In the genomic region with DNA sequence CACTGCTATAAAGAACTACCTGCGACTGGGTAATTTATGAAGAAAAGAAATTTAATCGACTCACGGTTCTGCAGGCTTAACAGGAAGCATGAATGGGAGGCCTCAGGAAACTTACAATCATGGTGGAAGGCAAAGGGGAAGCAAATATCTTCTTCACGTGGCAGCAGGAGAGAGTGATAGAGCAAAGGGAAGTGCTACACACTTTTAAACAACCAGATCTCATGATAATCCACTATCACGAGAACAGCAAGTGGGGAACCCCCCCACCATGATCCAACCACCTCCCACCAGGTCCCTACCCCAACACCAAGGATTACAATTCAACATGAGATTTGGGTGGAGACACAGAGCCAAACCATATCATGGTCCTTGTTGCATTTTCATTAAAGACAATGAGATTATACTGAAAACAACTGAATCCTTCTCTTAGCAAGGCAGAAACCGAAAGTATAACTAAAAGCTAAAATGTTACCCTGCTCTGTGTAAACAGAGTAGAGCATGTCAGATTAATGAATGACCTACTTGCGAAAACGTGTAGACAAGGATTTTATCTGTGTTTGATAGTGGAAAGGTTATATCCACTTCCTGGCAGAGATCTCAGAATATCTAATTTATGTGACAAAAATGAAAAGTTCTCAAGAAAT, we compare ENCODE assay signal across 9 cellular contexts.
DNase-seq lines count a peak whose midpoint lies in the region; ATAC-seq and TF ChIP-seq lines count a peak whose summit lies in the region.
"Had no signal": no experiment of that assay in that cellular context is flagged by ENCODE, and none has a peak within 500 bp of the region (broad histone marks: within the 10 kb centered on the region; RNA-seq: fewer than 3 reads in every experiment).

No MANE protein-coding gene starts in this region.

- H3K9ac ChIP-seq in GM23248: no peak overlapping the region

- no peak overlapping the region for H3K27ac ChIP-seq in GM23248

- in situ Hi-C loops in GM23248 (cut with MboI): no loop called here

- peak; percentile 91 for ATAC-seq in GM18508 (IDR thresholded peaks at IDR 0.05; ENCODE audit: insufficient read depth, unreplicated experiment)
- no peak for ATAC-seq in activated B cell treated with CpG ODN at 0.5 μM for 24 hours (ENCODE audit: low read depth)
- peak; percentile 92 for ATAC-seq in mucosa of descending colon

- TF ChIP-seq CTCF in activated B cell treated with CpG ODN at 0.5 μM for 24 hours (IDR thresholded peaks at IDR 0.05) (no peak), mucosa of descending colon (IDR thresholded peaks at IDR 0.05) (no peak)

- peaks cover 7% of the 10 kb centered on the region for H3K4me1 Mint-ChIP-seq in activated B cell treated with CpG ODN at 0.5 μM for 24 hours

- DNase-seq in GM23248 (no peak), activated B cell treated with CpG ODN at 0.5 μM for 24 hours (no peak), mucosa of descending colon (no peak), COLO668 (lab: John Stamatoyannopoulos, UW; ENCODE audit: unreplicated experiment) (no peak), hepatic stellate cell (ENCODE audit: low spot score) (no peak)
- DNase-seq in stimulated activated CD4-positive, alpha-beta T cell treated with anti-CD3 and anti-CD28 coated beads, Interleukin-4, amount 100 ng/mL, for 4 hours: no peak
- no peak for DNase-seq in stimulated activated CD4-positive, alpha-beta T cell treated with anti-CD3 and anti-CD28 coated beads, Interleukin-15, amount 100 ng/mL, for 24 hours
- DNase-seq: midbrain had no signal

- no peaks in the 10 kb centered on the region for H3K79me2 ChIP-seq in GM23248 (ENCODE audit: insufficient read depth)

- POLR2A ChIA-PET in activated B cell treated with CpG ODN at 0.5 μM for 24 hours (lab: Charles Lee): no interaction called here

- H3K9me3 ChIP-seq in GM23248 (ENCODE audit: low read depth): no peaks in the 10 kb centered on the region
- H3K9me3 ChIP-seq in mucosa of descending colon: no peaks in the 10 kb centered on the region

- CTCF ChIA-PET in activated B cell treated with CpG ODN at 0.5 μM for 24 hours (lab: Charles Lee): no interaction called here

- 70 to 71% methylated on average over 8 of the region's 8 CpGs for WGBS in GM23248 (ENCODE audit: low coverage in 1 of 2, low lambda C conversion rate in 2 of 2, missing lambda C conversion rate in 2 of 2), 2 experiments

- H3K27ac Mint-ChIP-seq in activated B cell treated with CpG ODN at 0.5 μM for 24 hours: peak overlapping the region; percentile 65

- no peaks in the 10 kb centered on the region for H3K27me3 ChIP-seq in GM23248 (replicated peaks; ENCODE audit: insufficient read depth)

- H3K4me3 ChIP-seq in GM23248: no peak overlapping the region
- H3K4me3 ChIP-seq in mucosa of descending colon: no peak overlapping the region

- H3K9me2 ChIP-seq in GM23248 (ENCODE audit: insufficient read depth): no peaks in the 10 kb centered on the region

- H3K36me3 ChIP-seq in GM23248 (ENCODE audit: low read depth): no peaks in the 10 kb centered on the region
- H3K36me3 ChIP-seq in mucosa of descending colon (ENCODE audit: low read depth): no peaks in the 10 kb centered on the region

- H3K4me3 Mint-ChIP-seq in activated B cell treated with CpG ODN at 0.5 μM for 24 hours: peak overlapping the region; percentile 57

- H3K9me3 Mint-ChIP-seq in activated B cell treated with CpG ODN at 0.5 μM for 24 hours: peaks cover 3% of the 10 kb centered on the region

- H4K20me1 ChIP-seq in GM23248 (ENCODE audit: insufficient read depth): no peaks in the 10 kb centered on the region

- H3K36me3 Mint-ChIP-seq in activated B cell treated with CpG ODN at 0.5 μM for 24 hours (ENCODE audit: low read depth): no peaks in the 10 kb centered on the region

- no peaks in the 10 kb centered on the region for H3F3A ChIP-seq in GM23248 (ENCODE audit: insufficient read depth)

- no peaks in the 10 kb centered on the region for H3K27me3 Mint-ChIP-seq in activated B cell treated with CpG ODN at 0.5 μM for 24 hours

- H2AFZ ChIP-seq in GM23248: peak overlapping the region; percentile 52

- intact Hi-C loops in activated B cell treated with CpG ODN at 0.5 μM for 24 hours (cut with micrococcal nuclease): no loop called here
- intact Hi-C loops in mucosa of descending colon (cut with DNase I, micrococcal nuclease): no loop called here

- H3K4me1 ChIP-seq in GM23248 (ENCODE audit: insufficient read depth) (no peaks in the 10 kb centered on the region), mucosa of descending colon (ENCODE audit: low read depth) (peaks cover 4% of the 10 kb centered on the region)

- no peak overlapping the region for H3K4me2 ChIP-seq in GM23248 (ENCODE audit: unreplicated experiment)
